In the genomic region with DNA sequence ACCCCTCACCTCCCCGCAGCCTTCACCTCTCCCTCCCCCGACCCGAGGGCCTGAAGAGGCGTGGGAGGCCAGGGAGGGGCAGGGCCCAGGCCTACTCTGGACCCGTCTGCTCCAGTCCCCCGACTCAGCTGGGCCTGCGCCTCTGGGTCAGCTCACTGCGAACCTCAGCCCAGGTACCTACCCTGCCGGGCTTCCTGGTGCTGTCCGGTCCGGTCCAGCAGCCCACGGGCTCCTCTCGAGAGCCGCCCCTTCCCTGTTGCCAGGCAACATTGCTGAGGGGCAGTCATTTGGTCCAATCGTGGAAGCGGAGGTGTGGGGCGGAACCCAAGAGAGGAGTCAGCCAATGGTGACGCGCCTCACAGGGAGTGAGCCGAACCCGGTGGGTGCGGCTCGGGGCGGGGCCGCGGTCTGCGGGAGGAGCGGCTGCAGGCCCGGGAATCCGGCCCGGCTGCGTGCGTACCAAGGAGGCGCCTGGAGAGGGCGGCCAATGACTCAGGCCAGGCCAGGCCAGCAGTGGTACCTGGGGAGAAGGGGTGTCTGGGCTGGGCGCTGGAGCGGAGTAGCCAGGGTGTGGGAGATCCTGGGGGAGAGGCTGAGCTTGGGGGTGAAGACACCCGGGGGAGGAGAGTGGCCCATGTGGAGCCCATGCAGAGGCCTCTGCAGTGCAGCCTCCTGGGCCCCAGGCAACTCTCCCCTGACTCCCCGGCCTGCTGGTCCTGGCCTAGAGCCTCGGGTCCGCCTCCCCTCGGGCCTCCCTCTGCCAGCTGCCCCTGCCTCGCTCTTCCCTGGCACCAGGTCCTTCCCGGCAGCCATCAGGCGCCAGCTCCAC, we compare ENCODE assay signal across 8 cellular contexts. TPM values are rescaled to one million over a fixed set of nuclear protein-coding genes. Genes with fewer than 3 reads are reported as not detected.
DNase-seq lines count a peak whose midpoint lies in the region; ATAC-seq and TF ChIP-seq lines count a peak whose summit lies in the region.

A gene with protein sequence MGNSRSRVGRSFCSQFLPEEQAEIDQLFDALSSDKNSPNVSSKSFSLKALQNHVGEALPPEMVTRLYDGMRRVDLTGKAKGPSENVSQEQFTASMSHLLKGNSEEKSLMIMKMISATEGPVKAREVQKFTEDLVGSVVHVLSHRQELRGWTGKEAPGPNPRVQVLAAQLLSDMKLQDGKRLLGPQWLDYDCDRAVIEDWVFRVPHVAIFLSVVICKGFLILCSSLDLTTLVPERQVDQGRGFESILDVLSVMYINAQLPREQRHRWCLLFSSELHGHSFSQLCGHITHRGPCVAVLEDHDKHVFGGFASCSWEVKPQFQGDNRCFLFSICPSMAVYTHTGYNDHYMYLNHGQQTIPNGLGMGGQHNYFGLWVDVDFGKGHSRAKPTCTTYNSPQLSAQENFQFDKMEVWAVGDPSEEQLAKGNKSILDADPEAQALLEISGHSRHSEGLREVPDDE (minus strand): TSS at position 240 of the 829 bp plus-strand sequence. CDS start 6,573 bp downstream, outside the sequence.

- no peaks in the 10 kb centered on the region for H3F3A ChIP-seq in SK-N-SH (replicated peaks; ENCODE audit: insufficient read depth)

- H3K9me3 ChIP-seq in DND-41 (ENCODE audit: insufficient read depth, low read length, severe bottlenecking) (no peaks in the 10 kb centered on the region), SK-N-SH (no peaks in the 10 kb centered on the region)

- H3K27me3 ChIP-seq in DND-41 (ENCODE audit: insufficient read depth, low read length, poor library complexity) = no peaks in the 10 kb centered on the region
- no peaks in the 10 kb centered on the region for H3K27me3 ChIP-seq in SK-N-SH (ENCODE audit: insufficient read depth)

- peaks cover 48% of the 10 kb centered on the region for H3K4me1 Mint-ChIP-seq in activated naive CD4-positive, alpha-beta T cell treated with anti-CD3 and anti-CD28 coated beads, Interleukin-2, amount 50 U/mL, for 24 hours

- H2AFZ ChIP-seq in DND-41 (ENCODE audit: low read depth, low read length) (peak within 1 kb of the TSS; percentile 90), SK-N-SH (ENCODE audit: low read depth) (peak within 1 kb of the TSS; percentile 92)

- TF ChIP-seq EP300 in SK-N-SH (IDR thresholded peaks at IDR 0.05; ENCODE audit: borderline replicate concordance in 1 of 2, low read depth in 1 of 2, low read length in 1 of 2) = no peak

- H3K9me2 ChIP-seq in SK-N-SH = no peaks in the 10 kb centered on the region

- H3K4me3 ChIP-seq in DND-41 (ENCODE audit: low read depth in 1 of 2, low read length in 2 of 2) (peak within 1 kb of the TSS; percentile 50 to 89), SK-N-SH (ENCODE audit: low read depth in 2 of 2, low read length in 1 of 2) (peak within 1 kb of the TSS; percentile 73 to 93)

- DNase-seq in DND-41 (peak; percentile 97), KBM-7 (peak; percentile 98), SK-N-SH (peak; percentile 98), globus pallidus (ENCODE audit: low spot score) (peak; percentile 99), occipital lobe (lab: John Stamatoyannopoulos, UW) (peak; percentile 99)

- POLR2A ChIA-PET in SK-N-SH (lab: Yijun Ruan, JAX) = interaction anchor here (1.1 kb wide), 1 partner anchor 10 kb away, joined by 3 read pairs; no protein-coding TSS in a partner anchor

- H3K9ac ChIP-seq in DND-41 (ENCODE audit: low read depth, low read length) (peak within 1 kb of the TSS; percentile 77), SK-N-SH (peak within 1 kb of the TSS; percentile 84)

- H3K27ac Mint-ChIP-seq in activated naive CD4-positive, alpha-beta T cell treated with anti-CD3 and anti-CD28 coated beads, Interleukin-2, amount 50 U/mL, for 24 hours = peak within 1 kb of the TSS; percentile 83

- H3K27me3 Mint-ChIP-seq in activated naive CD4-positive, alpha-beta T cell treated with anti-CD3 and anti-CD28 coated beads, Interleukin-2, amount 50 U/mL, for 24 hours = no peaks in the 10 kb centered on the region

- peak within 1 kb of the TSS; percentile 85 for H3K27ac ChIP-seq in DND-41 (ENCODE audit: low read length)
- H3K27ac ChIP-seq in SK-N-SH (ENCODE audit: low read depth in 2 of 2, low read length in 1 of 2) = peak within 1 kb of the TSS; percentile 67 to 82
- peak within 1 kb of the TSS; percentile 72 for H3K27ac ChIP-seq in temporal lobe (ENCODE audit: low read depth, low read length)

- CTCF ChIA-PET in SK-N-SH (lab: Yijun Ruan, JAX) = interaction anchor here (0.6 to 5.4 kb wide), 13 partner anchors 8 to 1314 kb away, joined by 3 to 44 read pairs (median 5); no protein-coding TSS in a partner anchor

- in situ Hi-C loops in KBM-7 (cut with MboI; ENCODE audit: low pct_unique_long_range_greater_than_20kb, low sequenced_read_pairs) = loop anchor here (25.0 kb wide), 2 partner anchors 208 to 458 kb away; no protein-coding TSS in a partner anchor

- H3K4me3 Mint-ChIP-seq in activated naive CD4-positive, alpha-beta T cell treated with anti-CD3 and anti-CD28 coated beads, Interleukin-2, amount 50 U/mL, for 24 hours = peak within 1 kb of the TSS; percentile 89

- TF ChIP-seq RAD21 in SK-N-SH (IDR thresholded peaks at IDR 0.05; ENCODE audit: low read length) = no peak

- WGBS in SK-N-SH (ENCODE audit: low lambda C conversion rate) = 1% methylated on average over 32 of the region's 45 CpGs

- TF ChIP-seq CTCF in DND-41 (IDR thresholded peaks at IDR 0.05; ENCODE audit: borderline replicate concordance, extremely low read depth, low read length, poor library complexity, severe bottlenecking) (no peak), SK-N-SH (IDR thresholded peaks at IDR 0.05) (peak; percentile 19; the same call in 1 of the 2 replicates)

- peak; percentile 98 for ATAC-seq in DND-41 (ENCODE audit: insufficient read depth, low read depth)
- ATAC-seq in GM21717 (IDR thresholded peaks at IDR 0.05; ENCODE audit: unreplicated experiment) = peak; percentile 93

- H3K4me2 ChIP-seq in DND-41 (ENCODE audit: insufficient read depth, low read length) (peak within 1 kb of the TSS; percentile 99), SK-N-SH (peak within 1 kb of the TSS; percentile 91)

- H3K36me3 ChIP-seq in DND-41 (ENCODE audit: insufficient read depth, low read length) = no peaks in the 10 kb centered on the region
- peaks cover 0 to 7% of the 10 kb centered on the region in 2 experiments for H3K36me3 ChIP-seq in SK-N-SH (replicated peaks in 1 of 2; ENCODE audit: control insufficient read depth in 1 of 2, insufficient read depth in 2 of 2, low read length in 1 of 2)

- H3K36me3 Mint-ChIP-seq in activated naive CD4-positive, alpha-beta T cell treated with anti-CD3 and anti-CD28 coated beads, Interleukin-2, amount 50 U/mL, for 24 hours = no peaks in the 10 kb centered on the region

- H3K9me3 Mint-ChIP-seq in activated naive CD4-positive, alpha-beta T cell treated with anti-CD3 and anti-CD28 coated beads, Interleukin-2, amount 50 U/mL, for 24 hours = no peaks in the 10 kb centered on the region

- H4K20me1 ChIP-seq in DND-41 (ENCODE audit: insufficient read depth, low read length) (no peaks in the 10 kb centered on the region), SK-N-SH (ENCODE audit: insufficient read depth) (no peaks in the 10 kb centered on the region)

- H3K4me1 ChIP-seq in DND-41 (ENCODE audit: insufficient read depth, low read length) (peaks cover 29% of the 10 kb centered on the region), SK-N-SH (ENCODE audit: control insufficient read depth in 1 of 2, insufficient read depth in 2 of 2, low read depth in 1 of 2, low read length in 1 of 2) (peaks cover 14 to 18% of the 10 kb centered on the region in 2 experiments; a peak in 3 of 4 replicates)

- no peaks in the 10 kb centered on the region for H3K79me2 ChIP-seq in DND-41 (ENCODE audit: insufficient read depth, low read length)
- peaks cover 43% of the 10 kb centered on the region; the same call in 1 of the 2 replicates for H3K79me2 ChIP-seq in SK-N-SH (ENCODE audit: insufficient read depth)

TF ChIP-seq in SK-N-SH, 30 proteins besides CTCF, POLR2A, EP300 and RAD21 (continues in another document):
- no peak for TF ChIP-seq EZH2phosphoT487 (IDR thresholded peaks at IDR 0.05; ENCODE audit: borderline replicate concordance, low read depth)
- TF ChIP-seq TAF1 (IDR thresholded peaks at IDR 0.05; ENCODE audit: borderline replicate concordance, low read depth, low read length) = peak; percentile 35; the same call in 1 of the 2 replicates
- TF ChIP-seq SMC3 (IDR thresholded peaks at IDR 0.05; ENCODE audit: low read depth, low read length) = no peak; the same call in 1 of the 2 replicates
- TF ChIP-seq TEAD4 (IDR thresholded peaks at IDR 0.05; ENCODE audit: borderline replicate concordance, insufficient read depth) = no peak
- TF ChIP-seq RFX5 (IDR thresholded peaks at IDR 0.05; ENCODE audit: low read length) = 0 out of 2 replicates have a peak, but pooled peaks have one; percentile 18
- no peak for TF ChIP-seq GATA2 (CRISPR knock-in tag; IDR thresholded peaks at IDR 0.05)
- TF ChIP-seq, protein P1, sequence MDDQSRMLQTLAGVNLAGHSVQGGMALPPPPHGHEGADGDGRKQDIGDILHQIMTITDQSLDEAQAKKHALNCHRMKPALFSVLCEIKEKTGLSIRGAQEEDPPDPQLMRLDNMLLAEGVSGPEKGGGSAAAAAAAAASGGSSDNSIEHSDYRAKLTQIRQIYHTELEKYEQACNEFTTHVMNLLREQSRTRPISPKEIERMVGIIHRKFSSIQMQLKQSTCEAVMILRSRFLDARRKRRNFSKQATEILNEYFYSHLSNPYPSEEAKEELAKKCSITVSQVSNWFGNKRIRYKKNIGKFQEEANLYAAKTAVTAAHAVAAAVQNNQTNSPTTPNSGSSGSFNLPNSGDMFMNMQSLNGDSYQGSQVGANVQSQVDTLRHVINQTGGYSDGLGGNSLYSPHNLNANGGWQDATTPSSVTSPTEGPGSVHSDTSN (IDR thresholded peaks at IDR 0.05) = peak; percentile 100
- TF ChIP-seq MXI1 (IDR thresholded peaks at IDR 0.05; ENCODE audit: low read depth, low read length) = peak; percentile 68
- TF ChIP-seq POLR2AphosphoS5 (IDR thresholded peaks at IDR 0.05; ENCODE audit: low read depth, low read length) = peak; percentile 72
- TF ChIP-seq FOXJ3 (CRISPR knock-in tag; IDR thresholded peaks at IDR 0.05) = no peak
- TF ChIP-seq YY1 (IDR thresholded peaks at IDR 0.05; ENCODE audit: low read depth) = no peak
- TF ChIP-seq ELF1 (IDR thresholded peaks at IDR 0.05) = no peak

RNA-seq across cellular contexts. Expression of the gene that starts here (rescaled TPM):
- polyA plus RNA-seq in SK-N-SH (2012; rRNA removed) = 11.9 and 19.0 TPM in 2 replicates
- 9.7 and 12.5 TPM in 2 replicates for polyA plus RNA-seq in SK-N-SH (2012; cell fraction: cytosol; rRNA removed)
- 23.7 and 24.7 TPM in 2 replicates for polyA plus RNA-seq in SK-N-SH (2012; cell fraction: nucleus; rRNA removed)
- 12.8 TPM for total RNA-seq in occipital lobe
- 11.8 TPM for total RNA-seq in temporal lobe

Comparison
In these comparisons a context has a peak if more than half of its experiments do, and no peak if none do; other contexts are left out.
1. Peak in every context shown above with its lines: DNase-seq, ATAC-seq, H3K4me3 ChIP-seq and H3K27ac ChIP-seq.